Comparison of ENCODE assay signal across 8 cellular contexts in genomic region chr4:176319704-176320339, GRCh38. TPM values are rescaled to one million over a fixed set of nuclear protein-coding genes. Genes with fewer than 3 reads are reported as not detected.
DNase-seq lines count a peak whose midpoint lies in the region; ATAC-seq, FAIRE-seq and TF ChIP-seq lines count a peak whose summit lies in the region.

TSS of gene SPCS3 (plus strand) at chr4:176319966. CDS start at chr4:176320077, 111 bp downstream.

- intact Hi-C loops in HepG2 (cut with micrococcal nuclease; ENCODE audit: unreplicated experiment) = loop anchor here (5.0 kb wide), 1 partner anchor 123 kb away; the partner anchor contains the start of gene SPATA4

- peaks cover 34% of the 10 kb centered on the region for H3K4me1 ChIP-seq in HepG2 (ENCODE audit: insufficient read depth, low read length)

- H3K79me2 ChIP-seq in HepG2 (ENCODE audit: insufficient read depth, low read length) = peaks cover 47% of the 10 kb centered on the region

- no peak for TF ChIP-seq EP300 in HepG2 (IDR thresholded peaks at IDR 0.05; ENCODE audit: low read depth in 2 of 2, low read length in 2 of 2)
- no peak for TF ChIP-seq EP300 in HepG2 (CRISPR knock-in tag; IDR thresholded peaks at IDR 0.05; ENCODE audit: borderline replicate concordance)

- TF ChIP-seq CTCF in C4-2B (conservative IDR thresholded peaks at IDR 0.05) = no peak
- no peak for TF ChIP-seq CTCF in HepG2 (CRISPR knock-in tag; IDR thresholded peaks at IDR 0.05)

- H4K20me1 ChIP-seq in HepG2 (ENCODE audit: insufficient read depth, low read length) = 0 out of 2 replicates have a peak, but pooled peaks cover 2% of the 10 kb centered on the region

- peak within 1 kb of the TSS; percentile 85 to 98 (median 96) for H3K4me3 ChIP-seq in HepG2 (replicated peaks in 1 of 3; ENCODE audit: insufficient read depth in 1 of 3, low read depth in 2 of 3, low read length in 3 of 3)

- CTCF ChIA-PET in HepG2 (lab: Yijun Ruan, JAX; ENCODE audit: low intra/inter-chr PET ratio, low total read pairs) = no interaction called here

- ATAC-seq in GM19395 (IDR thresholded peaks at IDR 0.05; ENCODE audit: unreplicated experiment) = peak; percentile 91
- ATAC-seq in HG03565 (IDR thresholded peaks at IDR 0.05; ENCODE audit: unreplicated experiment) = peak; percentile 84
- peak; percentile 95 for ATAC-seq in HepG2

- H3K27me3 ChIP-seq in HepG2 (ENCODE audit: control insufficient read depth in 1 of 2, insufficient read depth in 2 of 2, low read length in 2 of 2) = no peaks in the 10 kb centered on the region; a peak in 1 of 5 replicates

- WGBS in HepG2 (ENCODE audit: low lambda C conversion rate) = 1% methylated on average over 13 of the region's 94 CpGs

- 0 out of 2 replicates have a peak, but pooled peaks have one; percentile 16 for TF ChIP-seq RAD21 in HepG2 (CRISPR knock-in tag; IDR thresholded peaks at IDR 0.05)

- POLR2A ChIA-PET in HepG2 (lab: Yijun Ruan, JAX) = no interaction called here

- no TSS peak for BruUV-seq in HepG2 (replicated peaks; lab: Mats Ljungman, UMichigan)

- H3K36me3 ChIP-seq in HepG2 (replicated peaks in 1 of 2; ENCODE audit: control insufficient read depth in 1 of 2, insufficient read depth in 2 of 2, low read length in 2 of 2) = no peaks in the 10 kb centered on the region

- peak within 1 kb of the TSS; percentile 90 for H3K9ac ChIP-seq in HepG2 (ENCODE audit: insufficient read depth, low read depth, low read length)

- no peak for FAIRE-seq in HepG2 (lab: Jason Lieb, UNC)

- H2AFZ ChIP-seq in HepG2 (ENCODE audit: low read length) = peak within 1 kb of the TSS; percentile 93

- no peaks in the 10 kb centered on the region for H3K9me3 ChIP-seq in HepG2 (ENCODE audit: low read length)

- TF ChIP-seq POLR2A in HepG2 (IDR thresholded peaks at IDR 0.05; ENCODE audit: insufficient read depth in 1 of 2, low read depth in 2 of 2, low read length in 2 of 2) = peak; percentile 92 to 94

- in situ Hi-C loops in HepG2 (cut with HindIII; ENCODE audit: extremely low pct_ligation_motif_present, low pct_unique_long_range_greater_than_20kb) = loop anchor here (10.0 kb wide), 1 partner anchor 125 kb away; the partner anchor contains the start of gene SPATA4

- H3K27ac ChIP-seq in C4-2B (peak within 1 kb of the TSS; percentile 87), HepG2 (ENCODE audit: extremely low read length, insufficient read depth, low read length) (peak within 1 kb of the TSS; percentile 89)

- peak within 1 kb of the TSS; percentile 90 for H3K4me2 ChIP-seq in HepG2 (ENCODE audit: low read depth, low read length)

- DNase-seq in NCI-H774 (lab: John Stamatoyannopoulos, UW) (peak; percentile 88), dermis blood vessel endothelial cell (peak; percentile 97), HepG2 (ENCODE audit: low spot score) (peak; percentile 85)
- DNase-seq in activated CD4-positive, alpha-beta T cell treated with anti-CD3 and anti-CD28 coated beads, Interleukin-2, amount 50 U/mL, for 4 hours = peak; percentile 92 to 94
- peak; percentile 96 for DNase-seq in stimulated activated CD4-positive, alpha-beta T cell treated with anti-CD3 and anti-CD28 coated beads, Interleukin-4, amount 100 ng/mL, for 1 hour

TF ChIP-seq in HepG2, 621 proteins besides CTCF, POLR2A, EP300 and RAD21 (continues in another document):
- TF ChIP-seq CBX2 (IDR thresholded peaks at IDR 0.05; ENCODE audit: low read depth, low read length) = no peak
- no peak for TF ChIP-seq CBX2 (CRISPR knock-in tag; IDR thresholded peaks at IDR 0.05; ENCODE audit: low read depth)
- no peak for TF ChIP-seq ZNF883 (CRISPR knock-in tag; IDR thresholded peaks at IDR 0.05; ENCODE audit: not compliant biosample characterization)
- TF ChIP-seq NR0B2 (CRISPR knock-in tag; IDR thresholded peaks at IDR 0.05) = no peak
- no peak for TF ChIP-seq RFXANK (CRISPR knock-in tag; IDR thresholded peaks at IDR 0.05)
- TF ChIP-seq NRL (CRISPR knock-in tag; IDR thresholded peaks at IDR 0.05; ENCODE audit: borderline replicate concordance) = no peak
- no peak for TF ChIP-seq ZSCAN21 (CRISPR knock-in tag; IDR thresholded peaks at IDR 0.05; ENCODE audit: borderline replicate concordance)
- TF ChIP-seq KDM4B (CRISPR knock-in tag; IDR thresholded peaks at IDR 0.05) = no peak
- no peak for TF ChIP-seq YEATS4 (CRISPR knock-in tag; IDR thresholded peaks at IDR 0.05; ENCODE audit: borderline replicate concordance)
- TF ChIP-seq HIC2 (CRISPR knock-in tag; IDR thresholded peaks at IDR 0.05; ENCODE audit: low read depth) = no peak
- TF ChIP-seq KMT2A (CRISPR knock-in tag; IDR thresholded peaks at IDR 0.05) = no peak; the same call in none of the 2 replicates
- no peak for TF ChIP-seq ZNF205 (CRISPR knock-in tag; IDR thresholded peaks at IDR 0.05)
- TF ChIP-seq ATF5 (CRISPR knock-in tag; IDR thresholded peaks at IDR 0.05; ENCODE audit: low read depth) = 0 out of 2 replicates have a peak, but pooled peaks have one; percentile 39
- TF ChIP-seq CREM (IDR thresholded peaks at IDR 0.05) = no peak
- no peak for TF ChIP-seq CREM (CRISPR knock-in tag; IDR thresholded peaks at IDR 0.05)

RNA-seq across cellular contexts. Expression of gene SPCS3, which starts in this region (rescaled TPM):
- total RNA-seq in dermis blood vessel endothelial cell (91.9 and 117 TPM in 2 replicates), HepG2 (2016; rRNA removed; fragmentation: Illumina TruSeq; extraction: Trizol) (47.2 and 57.0 TPM in 2 replicates)
- 8.6 and 10.3 TPM in 2 replicates for total RNA-seq in HepG2 (2016; cell fraction: cytosol; rRNA removed; fragmentation: Illumina TruSeq; extraction: Trizol; ENCODE audit: low read depth)
- 52.2 and 60.9 TPM in 2 replicates for total RNA-seq in HepG2 (2016; cell fraction: insoluble cytoplasmic fraction; rRNA removed; fragmentation: Illumina TruSeq; extraction: Trizol)
- total RNA-seq in HepG2 (2016; cell fraction: membrane; rRNA removed; fragmentation: Illumina TruSeq; extraction: Trizol) = 15.1 and 18.8 TPM in 2 replicates
- total RNA-seq in HepG2 (2016; cell fraction: nucleus; rRNA removed; fragmentation: Illumina TruSeq; extraction: Trizol) = 84.2 and 90.4 TPM in 2 replicates
- polyA plus RNA-seq in HepG2 (2011; rRNA removed) = 23.5 and 26.3 TPM in 2 replicates
- 11.0 and 16.7 TPM in 2 replicates for polyA plus RNA-seq in HepG2 (2011; cell fraction: cytosol; rRNA removed)
- polyA plus RNA-seq in HepG2 (2011; cell fraction: nucleus; rRNA removed) = 23.0 and 25.6 TPM in 2 replicates
- 27.2 and 30.8 TPM in 2 replicates for polyA plus RNA-seq in HepG2 (2012)
- 12.2 and 19.7 TPM in 2 replicates for polyA plus RNA-seq in HepG2 (2016; cell fraction: cytosol; fragmentation: Illumina TruSeq; extraction: Trizol; ENCODE audit: low read depth)
- 34.6 and 35.9 TPM in 2 replicates for polyA plus RNA-seq in HepG2 (2016; cell fraction: insoluble cytoplasmic fraction; fragmentation: Illumina TruSeq; extraction: Trizol; ENCODE audit: low read depth)
- polyA plus RNA-seq in HepG2 (2016; cell fraction: membrane; fragmentation: Illumina TruSeq; extraction: Trizol; ENCODE audit: low read depth) = 9.4 and 10.0 TPM in 2 replicates
- polyA plus RNA-seq in HepG2 (2016; cell fraction: nucleus; fragmentation: Illumina TruSeq; extraction: Trizol; ENCODE audit: insufficient read depth, low read depth) = 80.2 and 84.3 TPM in 2 replicates
- 16.3 and 39.4 TPM in 2 replicates for polyA minus RNA-seq in HepG2 (2011; rRNA and poly(A)+ RNA removed; ENCODE audit: low replicate concordance)
- polyA minus RNA-seq in HepG2 (2011; cell fraction: cytosol; rRNA and poly(A)+ RNA removed) = 21.6 and 23.5 TPM in 2 replicates
- polyA minus RNA-seq in HepG2 (2011; cell fraction: nucleus; rRNA and poly(A)+ RNA removed) = 68.1 and 82.7 TPM in 2 replicates

Comparison
In these comparisons a context has a peak if more than half of its experiments do, and no peak if none do; other contexts are left out.
1. Peak in every context shown above with its lines: DNase-seq, ATAC-seq, H3K4me3 ChIP-seq and H3K27ac ChIP-seq.